8 cellular contexts compared by ENCODE assay signal in genomic region chr11:14359573-14360031, GRCh38. TPM values are rescaled to one million over a fixed set of nuclear protein-coding genes. Genes with fewer than 3 reads are reported as not detected.
DNase-seq lines count a peak whose midpoint lies in the region; ATAC-seq and TF ChIP-seq lines count a peak whose summit lies in the region.

No MANE protein-coding gene starts in this region.

- H3K4me3 ChIP-seq in AG09309 (ENCODE audit: control insufficient read depth, low read depth, low read length) (peak overlapping the region; percentile 58), HUES6 (ENCODE audit: low read depth, low read length) (peak overlapping the region; percentile 100), breast epithelium (peak overlapping the region; percentile 71 to 89 (median 86)), mucosa of descending colon (no peak overlapping the region)

- no peak for DNase-seq in AG09309 (ENCODE audit: low read depth)
- no peak for DNase-seq in breast epithelium (ENCODE audit: low spot score in 2 of 2)
- no peak for DNase-seq in mucosa of descending colon
- DNase-seq in foreskin melanocyte, result no peak
- DNase-seq in superior temporal gyrus (ENCODE audit: extremely low spot score), result no peak

- no peak for TF ChIP-seq POLR2A in breast epithelium (IDR thresholded peaks at IDR 0.05)

- H3K36me3 ChIP-seq in HUES6 (ENCODE audit: control insufficient read depth, insufficient read depth, low read length), result peaks cover 7% of the 10 kb centered on the region
- H3K36me3 ChIP-seq in breast epithelium, result no peaks in the 10 kb centered on the region
- H3K36me3 ChIP-seq in mucosa of descending colon (ENCODE audit: low read depth), result no peaks in the 10 kb centered on the region

- TF ChIP-seq CTCF in AG09309 (IDR thresholded peaks at IDR 0.05; ENCODE audit: control insufficient read depth, insufficient read depth, low read depth, low read length, missing control alignments) (no peak), breast epithelium (IDR thresholded peaks at IDR 0.05) (no peak), mucosa of descending colon (IDR thresholded peaks at IDR 0.05) (no peak)

- H3K27ac ChIP-seq in HUES6 (ENCODE audit: low read depth, low read length) (no peak overlapping the region), breast epithelium (no peak overlapping the region)

- ATAC-seq in mucosa of descending colon, result peak; percentile 7
- no peak for ATAC-seq in GM18520 (IDR thresholded peaks at IDR 0.05; ENCODE audit: unreplicated experiment)
- no peak for ATAC-seq in GM18873 (IDR thresholded peaks at IDR 0.05; ENCODE audit: low FRiP score, unreplicated experiment)

- H3K9me3 ChIP-seq in HUES6 (ENCODE audit: control insufficient read depth, insufficient read depth, low read depth, low read length) (no peaks in the 10 kb centered on the region), breast epithelium (no peaks in the 10 kb centered on the region), mucosa of descending colon (no peaks in the 10 kb centered on the region)

- H3K9ac ChIP-seq in HUES6 (ENCODE audit: low read length), result no peak overlapping the region

- intact Hi-C loops in breast epithelium (cut with DNase I; ENCODE audit: low total_unique reads) (loop anchor here (5.0 kb wide), 1 partner anchor 367 kb away; no protein-coding TSS in a partner anchor), mucosa of descending colon (cut with DNase I, micrococcal nuclease) (no loop called here)

- H3K4me1 ChIP-seq in HUES6 (ENCODE audit: control insufficient read depth, insufficient read depth, low read length) (peaks cover 23% of the 10 kb centered on the region), breast epithelium (no peaks in the 10 kb centered on the region), mucosa of descending colon (ENCODE audit: low read depth) (no peaks in the 10 kb centered on the region)

- H3K27me3 ChIP-seq in HUES6 (ENCODE audit: control insufficient read depth, insufficient read depth, low read length) (no peaks in the 10 kb centered on the region), breast epithelium (no peaks in the 10 kb centered on the region)

RNA-seq across cellular contexts. Expression of gene RRAS2, which starts 0.6 kb away (rescaled TPM):
- total RNA-seq in breast epithelium (10 to 100 TPM; 37.4 to 58.1 (median 46.4) TPM), mucosa of descending colon (10 to 100 TPM; 23.5 to 43.3 (median 27.6) TPM)
